In genomic region chr4:140131663-140132229, GRCh38 we compare ENCODE assay signal across 19 cellular contexts.
"Had no signal": no experiment of that assay in that cellular context is flagged by ENCODE, and none has a peak within 500 bp of the region (broad histone marks: within the 10 kb centered on the region; RNA-seq: fewer than 3 reads in every experiment).

No MANE protein-coding gene starts in this region.

- H3K36me3 Mint-ChIP-seq: activated CD4-positive, alpha-beta memory T cell treated with anti-CD3 and anti-CD28 coated beads for 36 hours; natural killer cell treated with Interleukin-12 subunit alpha and Interleukin-12 subunit beta and Interleukin-15 and Interleukin-18, amount 100 ng/mL, for 72 hours had no signal

- ATAC-seq: heart left ventricle; left lobe of liver; mucosa of descending colon; natural killer cell treated with Interleukin-12 subunit alpha and Interleukin-12 subunit beta and Interleukin-15 and Interleukin-18, amount 100 ng/mL, for 72 hours; psoas muscle; right lobe of liver had no signal

- H3K9me3 Mint-ChIP-seq: activated CD4-positive, alpha-beta memory T cell treated with anti-CD3 and anti-CD28 coated beads for 36 hours; activated T-helper 2 cell treated with anti-CD3 and anti-CD28 coated beads, Interferon-gamma antibody, Interleukin-2, Interleukin-4, amounts not matched to agents 10 μg/mL and 5 μg/mL and 100 μg/mL, durations not matched to agents 14 hours and 24 hours and 36 hours; natural killer cell treated with Interleukin-12 subunit alpha and Interleukin-12 subunit beta and Interleukin-15 and Interleukin-18, amount 100 ng/mL, for 72 hours had no signal

- H3K9me3 ChIP-seq: ascending aorta, heart left ventricle, mucosa of descending colon, psoas muscle, right lobe of liver, spleen, stomach had no signal

- H3K27ac Mint-ChIP-seq: activated CD4-positive, alpha-beta memory T cell treated with anti-CD3 and anti-CD28 coated beads for 36 hours; activated T-helper 2 cell treated with anti-CD3 and anti-CD28 coated beads, Interferon-gamma antibody, Interleukin-2, Interleukin-4, amounts not matched to agents 10 μg/mL and 5 μg/mL and 100 μg/mL, durations not matched to agents 14 hours and 24 hours and 36 hours; natural killer cell treated with Interleukin-12 subunit alpha and Interleukin-12 subunit beta and Interleukin-15 and Interleukin-18, amount 100 ng/mL, for 72 hours had no signal

- H3K27ac ChIP-seq: ascending aorta, heart left ventricle, psoas muscle, right lobe of liver, spleen, stomach had no signal

- H3K27me3 ChIP-seq: ascending aorta, heart left ventricle, right lobe of liver, spleen, stomach had no signal

- DNase-seq: activated CD4-positive, alpha-beta memory T cell treated with anti-CD3 and anti-CD28 coated beads for 36 hours; activated CD8-positive, alpha-beta memory T cell treated with anti-CD3 and anti-CD28 coated beads, Interleukin-2, amount 50 U/mL, for 4 hours; heart left ventricle; mammary epithelial cell; mucosa of descending colon; occipital lobe; psoas muscle; right lobe of liver; spleen; stimulated activated CD4-positive, alpha-beta T cell treated with anti-CD3 and anti-CD28 coated beads, Interleukin-2, amount 100 ng/mL, for 24 hours; stomach; T-helper 2 cell had no signal

- H3K4me1 ChIP-seq: psoas muscle, right lobe of liver had no signal

- H3K4me3 ChIP-seq: ascending aorta, heart left ventricle, mucosa of descending colon, psoas muscle, right lobe of liver, spleen, stomach had no signal

- H3K4me3 Mint-ChIP-seq: activated CD4-positive, alpha-beta memory T cell treated with anti-CD3 and anti-CD28 coated beads for 36 hours; natural killer cell treated with Interleukin-12 subunit alpha and Interleukin-12 subunit beta and Interleukin-15 and Interleukin-18, amount 100 ng/mL, for 72 hours had no signal

- H3K36me3 ChIP-seq: ascending aorta, heart left ventricle, right lobe of liver, spleen, stomach had no signal

- FAIRE-seq: frontal cortex, islet of Langerhans, urothelium cell line had no signal
